Comparison of ENCODE assay signal across 24 cellular contexts in the genomic region with DNA sequence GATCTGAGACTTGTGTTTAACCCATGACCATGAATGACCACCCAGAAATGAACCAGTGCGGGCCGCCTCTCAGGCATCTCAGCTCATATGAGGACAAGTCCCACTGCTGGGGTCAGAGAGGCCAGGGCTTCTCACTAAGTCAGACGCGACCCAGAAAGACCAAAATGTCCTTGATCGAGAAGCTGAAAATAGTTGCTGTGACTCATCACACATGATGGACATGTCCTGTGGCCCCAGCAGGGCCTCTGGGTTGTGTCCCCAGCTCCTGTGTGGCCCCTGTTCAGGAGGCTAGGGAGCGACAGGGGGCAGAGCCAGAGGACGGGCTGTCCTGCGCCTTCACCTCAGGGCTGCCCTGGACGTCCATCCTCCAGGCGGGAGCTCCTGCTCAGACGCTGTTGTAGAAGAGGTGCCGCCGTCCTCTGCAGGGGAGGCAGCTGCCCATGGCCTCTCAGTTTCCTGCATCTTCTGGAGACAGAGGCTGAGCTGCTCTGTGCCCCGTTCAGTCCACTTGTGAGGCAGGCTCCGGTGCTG. TPM values are rescaled to one million over a fixed set of nuclear protein-coding genes. Genes with fewer than 3 reads are reported as not detected.
"Had no signal": no experiment of that assay in that cellular context is flagged by ENCODE, and none has a peak within 500 bp of the region (broad histone marks: within the 10 kb centered on the region; RNA-seq: fewer than 3 reads in every experiment).

No MANE protein-coding gene starts in this region.

- H3K9me3 ChIP-seq: SJSA1 had no signal

- DNase-seq: KBM-7, MV-4-11, NCI-H1048, NCI-H1105, NCI-H1417, NCI-H1436 treated with DMSO at 0.1 percent for 48 hours, NCI-H1694, NCI-H187 treated with DMSO at 0.1 percent for 48 hours, NCI-H2029 treated with DMSO at 0.1 percent for 48 hours, NCI-H2171 treated with DMSO at 0.1 percent for 48 hours, NCI-H345, NCI-H446 treated with DMSO at 0.1 percent for 48 hours, NCI-H510A treated with DMSO at 0.1 percent for 48 hours, NCI-H526, Right ventricle myocardium superior, RPMI8226, SIG-M5 had no signal

- H3K27me3 ChIP-seq: SJSA1 had no signal

- H3K27ac ChIP-seq: HL-60, SJSA1, SK-N-MC had no signal

- H3K4me1 ChIP-seq: SJSA1 had no signal

- H3K36me3 ChIP-seq: SJSA1 had no signal

- H3K4me3 ChIP-seq: SJSA1, SK-N-MC had no signal

- FAIRE-seq: HTR-8/SVneo, RCC 7860 had no signal

RNA-seq across cellular contexts. Expression of gene FAM181A, which starts 29.0 kb away (rescaled TPM):
- total RNA-seq: LHCN-M2, MCF 10A, Right ventricle myocardium superior, SJSA1 had no signal
